In the genomic region with DNA sequence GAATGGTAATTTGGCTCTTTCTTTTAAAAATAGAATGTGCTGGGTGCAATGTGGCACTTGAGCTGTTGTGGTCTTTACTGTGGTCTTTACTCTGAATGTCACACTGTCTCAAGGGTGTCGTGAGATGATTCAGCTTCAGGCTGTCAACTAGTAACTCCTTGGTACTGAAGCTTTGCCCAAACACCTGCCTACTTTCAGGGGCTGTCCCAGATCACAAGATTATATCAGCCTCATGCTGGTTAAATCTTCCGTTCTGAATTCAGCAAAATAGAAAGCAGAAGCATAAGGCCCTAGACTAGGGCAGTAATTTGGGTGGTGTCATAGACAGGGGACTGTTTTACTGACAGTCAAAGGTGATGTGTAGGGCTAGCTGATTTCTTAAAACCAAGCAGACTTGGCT, we compare ENCODE assay signal across 12 cellular contexts.
DNase-seq lines count a peak whose midpoint lies in the region; ATAC-seq and TF ChIP-seq lines count a peak whose summit lies in the region.
"Had no signal": no experiment of that assay in that cellular context is flagged by ENCODE, and none has a peak within 500 bp of the region (broad histone marks: within the 10 kb centered on the region; RNA-seq: fewer than 3 reads in every experiment).

No MANE protein-coding gene starts in this region.

- WGBS in neuronal stem cell (ENCODE audit: extremely low coverage in 2 of 2, insufficient read length in 2 of 2, insufficient replicate concordance in 1 of 2), 2 donors: no CpG with 5 or more reads among the region's 2 CpGs

- no peaks in the 10 kb centered on the region for H3K36me3 ChIP-seq in BLaER1 treated with 17β-estradiol and CSF1 and Interleukin-3, amounts not matched to agents 10 nM and 100 nM
- no peaks in the 10 kb centered on the region for H3K36me3 ChIP-seq in OCI-LY3 (replicated peaks; ENCODE audit: low read depth, low read length)
- H3K36me3 ChIP-seq in neuronal stem cell (replicated peaks in 1 of 2; ENCODE audit: control insufficient read depth in 2 of 2, insufficient read depth in 2 of 2, low read length in 2 of 2): no peaks in the 10 kb centered on the region
- H3K36me3 ChIP-seq: Peyer's patch had no signal

- no peaks in the 10 kb centered on the region for H3K79me1 ChIP-seq in neuronal stem cell (ENCODE audit: low read depth, low read length)

- H4K8ac ChIP-seq in neuronal stem cell (ENCODE audit: low read depth, low read length): no peak overlapping the region

- no peak overlapping the region for H3K9ac ChIP-seq in BLaER1 treated with 17β-estradiol and CSF1 and Interleukin-3, amounts not matched to agents 10 nM and 100 nM
- H3K9ac ChIP-seq in OCI-LY3 (ENCODE audit: low read length): peak overlapping the region; percentile 57; the same call in 1 of the 2 replicates
- H3K9ac ChIP-seq in neuronal stem cell (ENCODE audit: low read depth, low read length, poor library complexity): no peak overlapping the region

- H4K91ac ChIP-seq in neuronal stem cell (ENCODE audit: low read depth, low read length, poor library complexity): no peak overlapping the region

- H2BK15ac ChIP-seq in neuronal stem cell (ENCODE audit: low read length): no peak overlapping the region

- no peak overlapping the region for H3K18ac ChIP-seq in neuronal stem cell (ENCODE audit: low read length)

- H2BK5ac ChIP-seq in neuronal stem cell (ENCODE audit: low read length): no peak overlapping the region

- H2BK120ac ChIP-seq in neuronal stem cell (ENCODE audit: low read depth, low read length): no peak overlapping the region

- DNase-seq in neuronal stem cell (ENCODE audit: low spot score) (no peak), NCI-H187 treated with DMSO at 0.1 percent for 48 hours (lab: John Stamatoyannopoulos, UW) (no peak), HUDEP-2 (lab: John Stamatoyannopoulos, UW; ENCODE audit: unreplicated experiment in 76 of 76) (no peak)
- DNase-seq: amniotic stem cell, H9, NCI-H226, Peyer's patch had no signal

- H3K79me2 ChIP-seq in OCI-LY3 (ENCODE audit: low read length): no peaks in the 10 kb centered on the region

- H2BK12ac ChIP-seq in neuronal stem cell (ENCODE audit: low read length): no peak overlapping the region

- H3K4me2 ChIP-seq in BLaER1 treated with 17β-estradiol and CSF1 and Interleukin-3, amounts not matched to agents 10 nM and 100 nM: peak overlapping the region; percentile 27 to 72 (median 45); a peak in 19 of 22 replicates
- H3K4me2 ChIP-seq in OCI-LY3 (ENCODE audit: low read length) (peak overlapping the region; percentile 93), neuronal stem cell (ENCODE audit: insufficient read depth, low read length, poor library complexity, severe bottlenecking) (no peak overlapping the region)

- H3K27me3 ChIP-seq in BLaER1 treated with 17β-estradiol and CSF1 and Interleukin-3, amounts not matched to agents 10 nM and 100 nM: peaks cover 0 to 74% (median 0%) of the 10 kb centered on the region in 11 experiments; a peak in 8 of 22 replicates
- H3K27me3 ChIP-seq in OCI-LY3 (ENCODE audit: low read depth, low read length) (no peaks in the 10 kb centered on the region), neuronal stem cell (ENCODE audit: control insufficient read depth in 3 of 3, insufficient read depth in 3 of 3, low read depth in 1 of 3, low read length in 3 of 3) (peaks cover 0 to 31% (median 0%) of the 10 kb centered on the region in 3 experiments)
- H3K27me3 ChIP-seq: Peyer's patch had no signal

- H4K20me1 ChIP-seq in BLaER1 treated with 17β-estradiol and CSF1 and Interleukin-3, amounts not matched to agents 10 nM and 100 nM: peaks cover 0 to 7% (median 0%) of the 10 kb centered on the region in 11 experiments; a peak in 1 of 22 replicates
- no peaks in the 10 kb centered on the region for H4K20me1 ChIP-seq in OCI-LY3 (ENCODE audit: insufficient read depth, low read length)

- H3K23ac ChIP-seq in neuronal stem cell (ENCODE audit: low read depth, low read length, poor library complexity): no peak overlapping the region

- no peak overlapping the region for H3K27ac ChIP-seq in BLaER1 treated with 17β-estradiol and CSF1 and Interleukin-3, amounts not matched to agents 10 nM and 100 nM
- H3K27ac ChIP-seq in OCI-LY3 (ENCODE audit: low read length) (peak overlapping the region; percentile 94), neuronal stem cell (replicated peaks; ENCODE audit: low read length) (no peak overlapping the region)
- H3K27ac ChIP-seq: Peyer's patch had no signal

- no peak overlapping the region for H3K14ac ChIP-seq in neuronal stem cell (ENCODE audit: low read length)

- no peak overlapping the region for H3K4me3 ChIP-seq in BLaER1 treated with 17β-estradiol and CSF1 and Interleukin-3, amounts not matched to agents 10 nM and 100 nM
- peak overlapping the region; percentile 68 for H3K4me3 ChIP-seq in OCI-LY3 (ENCODE audit: low read length)
- no peak overlapping the region for H3K4me3 ChIP-seq in neuronal stem cell (ENCODE audit: low read length in 2 of 2)
- H3K4me3 ChIP-seq: Peyer's patch had no signal

- no peak overlapping the region for H2AK5ac ChIP-seq in neuronal stem cell (ENCODE audit: low read depth, low read length)

- peak; percentile 52 for ATAC-seq in GM18868 (IDR thresholded peaks at IDR 0.05; ENCODE audit: unreplicated experiment)
- ATAC-seq in HG02763 (IDR thresholded peaks at IDR 0.05; ENCODE audit: unreplicated experiment): peak; percentile 85
- ATAC-seq in GM21717 (IDR thresholded peaks at IDR 0.05; ENCODE audit: unreplicated experiment): no peak

- no peak for TF ChIP-seq CTCF in OCI-LY3 (IDR thresholded peaks at IDR 0.05; ENCODE audit: low read depth, low read length)

- no peak overlapping the region for H3K4ac ChIP-seq in neuronal stem cell (ENCODE audit: low read length)

- peaks cover 23 to 54% (median 39%) of the 10 kb centered on the region in 10 experiments for H3K4me1 ChIP-seq in BLaER1 treated with 17β-estradiol and CSF1 and Interleukin-3, amounts not matched to agents 10 nM and 100 nM
- peaks cover 56% of the 10 kb centered on the region for H3K4me1 ChIP-seq in OCI-LY3 (ENCODE audit: low read length)
- H3K4me1 ChIP-seq in neuronal stem cell (ENCODE audit: control insufficient read depth in 2 of 2, insufficient read depth in 1 of 2, low read depth in 1 of 2, low read length in 2 of 2): no peaks in the 10 kb centered on the region
- H3K4me1 ChIP-seq: Peyer's patch had no signal

- H2AFZ ChIP-seq in OCI-LY3 (ENCODE audit: low read depth, low read length): no peak overlapping the region
- no peak overlapping the region for H2AFZ ChIP-seq in neuronal stem cell (ENCODE audit: low read length)

- H3K9me3 ChIP-seq in BLaER1 treated with 17β-estradiol and CSF1 and Interleukin-3, amounts not matched to agents 10 nM and 100 nM (replicated peaks in 1 of 11): no peaks in the 10 kb centered on the region
- H3K9me3 ChIP-seq in OCI-LY3 (ENCODE audit: insufficient read depth, low read length): no peaks in the 10 kb centered on the region
- no peaks in the 10 kb centered on the region for H3K9me3 ChIP-seq in neuronal stem cell (replicated peaks in 1 of 2; ENCODE audit: control insufficient read depth in 2 of 2, insufficient read depth in 1 of 2, low read depth in 1 of 2, low read length in 2 of 2)
- H3K9me3 ChIP-seq: Peyer's patch had no signal
